8 cellular contexts compared by ENCODE assay signal in genomic region chr10:47590534-47590933, GRCh38.
DNase-seq lines count a peak whose midpoint lies in the region; ATAC-seq and TF ChIP-seq lines count a peak whose summit lies in the region.
"Not testable (repeated sequence)": the region's sequence is repeated elsewhere in the genome, so short reads cannot be mapped to it uniquely, and the experiment has no call there.

No MANE protein-coding gene starts in this region.

- not testable (repeated sequence) for H3K36me3 Mint-ChIP-seq in activated CD4-positive, alpha-beta T cell treated with anti-CD3 and anti-CD28 coated beads, Interleukin-2, amount 10 ng/mL, durations not matched to agents 24 days and 14 days (ENCODE audit: low read depth); stimulated activated naive B cell treated with anti-CD40 and anti-IgM and Interleukin-4, amounts not matched to agents 10 μg/mL and 1 μg/mL and 100 μg/mL, for 72 hours

- not testable (repeated sequence) for H2AFZ ChIP-seq in OCI-LY7 (ENCODE audit: low read length)

- H4K20me1 ChIP-seq in OCI-LY7 (ENCODE audit: insufficient read depth, low read length), result not testable (repeated sequence)

- not testable (repeated sequence) for H3K9me3 ChIP-seq in OCI-LY7 (ENCODE audit: low read length)

- DNase-seq in Ammon's horn (ENCODE audit: low spot score), result peak; percentile 2
- peak; percentile 52 for DNase-seq in MV-4-11 (lab: John Stamatoyannopoulos, UW)
- DNase-seq in OCI-LY7 (ENCODE audit: low spot score), result peak; percentile 8
- DNase-seq in activated CD4-positive, alpha-beta T cell treated with anti-CD3 and anti-CD28 coated beads, Interleukin-2, amount 10 ng/mL, durations not matched to agents 24 days and 14 days, result peak; percentile 21
- DNase-seq in globus pallidus (ENCODE audit: low spot score), result peak; percentile 10
- DNase-seq in pons (ENCODE audit: low spot score), result peak; percentile 41
- peak; percentile 24 for DNase-seq in stimulated activated naive B cell treated with anti-CD40 and anti-IgM and Interleukin-4, amounts not matched to agents 10 μg/mL and 1 μg/mL and 100 μg/mL, for 72 hours

- not testable (repeated sequence) for H3K4me1 Mint-ChIP-seq in activated CD4-positive, alpha-beta T cell treated with anti-CD3 and anti-CD28 coated beads, Interleukin-2, amount 10 ng/mL, durations not matched to agents 24 days and 14 days; stimulated activated naive B cell treated with anti-CD40 and anti-IgM and Interleukin-4, amounts not matched to agents 10 μg/mL and 1 μg/mL and 100 μg/mL, for 72 hours

- CTCF ChIA-PET in OCI-LY7 (lab: Charles Lee; ENCODE audit: unreplicated experiment), result not testable (repeated sequence)

- not testable (repeated sequence) for H3K27ac Mint-ChIP-seq in activated CD4-positive, alpha-beta T cell treated with anti-CD3 and anti-CD28 coated beads, Interleukin-2, amount 10 ng/mL, durations not matched to agents 24 days and 14 days
- peak overlapping the region; percentile 59 for H3K27ac Mint-ChIP-seq in stimulated activated naive B cell treated with anti-CD40 and anti-IgM and Interleukin-4, amounts not matched to agents 10 μg/mL and 1 μg/mL and 100 μg/mL, for 72 hours

- H3K36me3 ChIP-seq in OCI-LY7 (ENCODE audit: insufficient read depth, low read length), result not testable (repeated sequence)

- not testable (repeated sequence) for H3K79me2 ChIP-seq in OCI-LY7 (ENCODE audit: insufficient read depth, low read depth, low read length)

- peak; percentile 64 for ATAC-seq in GM21447 (IDR thresholded peaks at IDR 0.05; ENCODE audit: unreplicated experiment)
- ATAC-seq in stimulated activated naive B cell treated with anti-CD40 and anti-IgM and Interleukin-4, amounts not matched to agents 10 μg/mL and 1 μg/mL and 100 μg/mL, for 72 hours (replicated peaks), result peak; percentile 86 to 88

- H3K4me2 ChIP-seq in OCI-LY7 (ENCODE audit: low read length), result peak overlapping the region; percentile 39

- POLR2A ChIA-PET in OCI-LY7 (lab: Charles Lee), result not testable (repeated sequence)

- not testable (repeated sequence) for H3K4me3 Mint-ChIP-seq in activated CD4-positive, alpha-beta T cell treated with anti-CD3 and anti-CD28 coated beads, Interleukin-2, amount 10 ng/mL, durations not matched to agents 24 days and 14 days; stimulated activated naive B cell treated with anti-CD40 and anti-IgM and Interleukin-4, amounts not matched to agents 10 μg/mL and 1 μg/mL and 100 μg/mL, for 72 hours

- H3K9me3 Mint-ChIP-seq in activated CD4-positive, alpha-beta T cell treated with anti-CD3 and anti-CD28 coated beads, Interleukin-2, amount 10 ng/mL, durations not matched to agents 24 days and 14 days; stimulated activated naive B cell treated with anti-CD40 and anti-IgM and Interleukin-4, amounts not matched to agents 10 μg/mL and 1 μg/mL and 100 μg/mL, for 72 hours: not testable (repeated sequence)

- H3K4me3 ChIP-seq in OCI-LY7 (ENCODE audit: low read depth, low read length, poor library complexity, severe bottlenecking), result not testable (repeated sequence)

- H3K4me1 ChIP-seq in OCI-LY7 (ENCODE audit: insufficient read depth, low read length, poor library complexity, severe bottlenecking), result not testable (repeated sequence)

- TF ChIP-seq CTCF in OCI-LY7 (conservative IDR thresholded peaks at IDR 0.05; ENCODE audit: low read length), result not testable (repeated sequence)

- H3K27ac ChIP-seq in OCI-LY7 (ENCODE audit: low read depth, low read length, poor library complexity, severe bottlenecking), result not testable (repeated sequence)

- intact Hi-C loops in OCI-LY7 (cut with micrococcal nuclease; ENCODE audit: unreplicated experiment); activated CD4-positive, alpha-beta T cell treated with anti-CD3 and anti-CD28 coated beads, Interleukin-2, amount 10 ng/mL, durations not matched to agents 24 days and 14 days (cut with micrococcal nuclease): not testable (repeated sequence)

- H3K27me3 Mint-ChIP-seq in activated CD4-positive, alpha-beta T cell treated with anti-CD3 and anti-CD28 coated beads, Interleukin-2, amount 10 ng/mL, durations not matched to agents 24 days and 14 days, result peaks cover 14% of the 10 kb centered on the region
- not testable (repeated sequence) for H3K27me3 Mint-ChIP-seq in stimulated activated naive B cell treated with anti-CD40 and anti-IgM and Interleukin-4, amounts not matched to agents 10 μg/mL and 1 μg/mL and 100 μg/mL, for 72 hours

- H3K9me2 ChIP-seq in OCI-LY7 (ENCODE audit: insufficient read depth, low read length), result not testable (repeated sequence)

- not testable (repeated sequence) for BruUV-seq in OCI-LY7 (replicated peaks; lab: Mats Ljungman, UMichigan)

Comparison
In these comparisons a context has a peak if more than half of its experiments do, and no peak if none do; other contexts are left out.
1. DNase-seq: peak in every context shown above with its lines; median percentile 52 in MV-4-11; 41 in pons; 24 in stimulated activated naive B cell treated with anti-CD40 and anti-IgM and Interleukin-4, amounts not matched to agents 10 μg/mL and 1 μg/mL and 100 μg/mL, for 72 hours; 21 in activated CD4-positive, alpha-beta T cell treated with anti-CD3 and anti-CD28 coated beads, Interleukin-2, amount 10 ng/mL, durations not matched to agents 24 days and 14 days; 10 in globus pallidus; 8 in OCI-LY7; 2 in Ammon's horn.